In the genomic region with DNA sequence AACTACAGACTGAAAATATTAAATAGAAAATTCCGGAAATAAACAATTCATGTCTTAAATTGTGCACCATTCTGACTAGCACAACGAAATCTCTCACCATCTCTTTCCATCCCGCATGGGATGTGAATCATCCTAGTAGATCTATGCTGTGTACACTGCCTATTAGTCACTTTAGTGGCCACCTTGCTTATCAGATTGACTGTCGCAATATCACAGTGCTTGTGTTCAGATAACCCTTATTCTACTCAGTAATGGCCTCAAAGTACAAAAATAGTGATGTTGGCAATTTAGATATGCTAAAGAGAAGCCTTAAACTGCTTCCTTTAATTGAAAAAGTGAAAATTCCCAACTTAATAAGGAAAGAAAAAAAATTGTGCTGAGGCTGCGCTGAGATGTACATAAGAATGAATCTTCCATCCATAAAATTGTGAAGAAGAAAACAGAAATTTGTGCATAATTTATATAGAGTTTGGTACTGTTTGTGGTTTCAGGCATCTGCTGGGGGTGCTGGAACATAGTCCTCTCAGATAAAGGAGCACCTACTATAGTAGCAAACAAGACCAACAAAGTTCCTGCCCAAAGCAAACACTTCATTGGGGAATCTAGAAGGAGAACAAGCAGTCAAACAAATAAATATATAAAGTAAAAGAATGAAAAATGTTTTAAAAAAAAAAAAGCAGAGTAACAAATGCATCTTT, we compare ENCODE assay signal across 1 cellular context.
A peak's percentile ranks its signal among the peaks of the same experiment; 100 is the strongest.
TF ChIP-seq lines count a peak whose summit lies in the region.

No MANE protein-coding gene starts in this region.

TF ChIP-seq in SK-N-SH, 30 proteins besides CTCF, POLR2A, EP300 and RAD21 (continued from another document):
- TF ChIP-seq MEF2A (IDR thresholded peaks at IDR 0.05; ENCODE audit: borderline replicate concordance, low read depth) (no peak), GATA2 (CRISPR knock-in tag; IDR thresholded peaks at IDR 0.05) (no peak), FOSL2 (IDR thresholded peaks at IDR 0.05; ENCODE audit: borderline replicate concordance, low read depth) (peak; percentile 57; the same call in 1 of the 2 replicates), NFIC (IDR thresholded peaks at IDR 0.05; ENCODE audit: borderline replicate concordance) (no peak), JUND (IDR thresholded peaks at IDR 0.05) (peak; percentile 45), TCF12 (IDR thresholded peaks at IDR 0.05) (peak; percentile 30; the same call in 1 of the 2 replicates), GABPA (IDR thresholded peaks at IDR 0.05; ENCODE audit: low read depth) (no peak)
- TF ChIP-seq, protein P1, sequence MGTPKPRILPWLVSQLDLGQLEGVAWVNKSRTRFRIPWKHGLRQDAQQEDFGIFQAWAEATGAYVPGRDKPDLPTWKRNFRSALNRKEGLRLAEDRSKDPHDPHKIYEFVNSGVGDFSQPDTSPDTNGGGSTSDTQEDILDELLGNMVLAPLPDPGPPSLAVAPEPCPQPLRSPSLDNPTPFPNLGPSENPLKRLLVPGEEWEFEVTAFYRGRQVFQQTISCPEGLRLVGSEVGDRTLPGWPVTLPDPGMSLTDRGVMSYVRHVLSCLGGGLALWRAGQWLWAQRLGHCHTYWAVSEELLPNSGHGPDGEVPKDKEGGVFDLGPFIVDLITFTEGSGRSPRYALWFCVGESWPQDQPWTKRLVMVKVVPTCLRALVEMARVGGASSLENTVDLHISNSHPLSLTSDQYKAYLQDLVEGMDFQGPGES (IDR thresholded peaks at IDR 0.05; ENCODE audit: low read depth, low read length): no peak
- TF ChIP-seq, protein P2, sequence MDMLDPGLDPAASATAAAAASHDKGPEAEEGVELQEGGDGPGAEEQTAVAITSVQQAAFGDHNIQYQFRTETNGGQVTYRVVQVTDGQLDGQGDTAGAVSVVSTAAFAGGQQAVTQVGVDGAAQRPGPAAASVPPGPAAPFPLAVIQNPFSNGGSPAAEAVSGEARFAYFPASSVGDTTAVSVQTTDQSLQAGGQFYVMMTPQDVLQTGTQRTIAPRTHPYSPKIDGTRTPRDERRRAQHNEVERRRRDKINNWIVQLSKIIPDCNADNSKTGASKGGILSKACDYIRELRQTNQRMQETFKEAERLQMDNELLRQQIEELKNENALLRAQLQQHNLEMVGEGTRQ (IDR thresholded peaks at IDR 0.05; ENCODE audit: borderline replicate concordance, low read depth, low read length): no peak
